In genomic region chr19:58349590-58349989, GRCh38 we compare ENCODE assay signal across 17 cellular contexts. TPM values are rescaled to one million over a fixed set of nuclear protein-coding genes. Genes with fewer than 3 reads are reported as not detected.
DNase-seq lines count a peak whose midpoint lies in the region; ATAC-seq and TF ChIP-seq lines count a peak whose summit lies in the region.
"Had no signal": no experiment of that assay in that cellular context is flagged by ENCODE, and none has a peak within 500 bp of the region (broad histone marks: within the 10 kb centered on the region; RNA-seq: fewer than 3 reads in every experiment).

No MANE protein-coding gene starts in this region.

- peaks cover 18 to 50% (median 40%) of the 10 kb centered on the region in 11 experiments; a peak in 20 of 22 replicates for H4K20me1 ChIP-seq in BLaER1 treated with 17β-estradiol and CSF1 and Interleukin-3, amounts not matched to agents 10 nM and 100 nM
- no peaks in the 10 kb centered on the region for H4K20me1 ChIP-seq in DOHH2 (ENCODE audit: control insufficient read depth, insufficient read depth, low read depth, low read length)

- H3K9me2 ChIP-seq in DOHH2 (replicated peaks; ENCODE audit: control insufficient read depth, low read length), result no peaks in the 10 kb centered on the region

- no peaks in the 10 kb centered on the region for H3K9me3 ChIP-seq in BLaER1 treated with 17β-estradiol and CSF1 and Interleukin-3, amounts not matched to agents 10 nM and 100 nM (replicated peaks in 1 of 11)
- no peaks in the 10 kb centered on the region for H3K9me3 ChIP-seq in DOHH2 (ENCODE audit: control insufficient read depth, insufficient read depth, low read length)
- H3K9me3 ChIP-seq: ovary, SJSA1, tibial nerve had no signal

- peaks cover 46 to 70% (median 61%) of the 10 kb centered on the region in 10 experiments for H3K4me1 ChIP-seq in BLaER1 treated with 17β-estradiol and CSF1 and Interleukin-3, amounts not matched to agents 10 nM and 100 nM
- H3K4me1 ChIP-seq in DOHH2 (ENCODE audit: control insufficient read depth, low read length), result peaks cover 27% of the 10 kb centered on the region

- ATAC-seq in naive B cell (ENCODE audit: low read depth in 2 of 2), result no peak

- H3K27me3 ChIP-seq in BLaER1 treated with 17β-estradiol and CSF1 and Interleukin-3, amounts not matched to agents 10 nM and 100 nM, result peaks cover 0 to 5% (median 0%) of the 10 kb centered on the region in 11 experiments; a peak in 5 of 22 replicates
- no peaks in the 10 kb centered on the region for H3K27me3 ChIP-seq in DOHH2 (ENCODE audit: control insufficient read depth, low read length)
- H3K27me3 ChIP-seq: ovary, SJSA1 had no signal

- 0 out of 2 replicates have a peak, but pooled peaks cover 2% of the 10 kb centered on the region for H3F3A ChIP-seq in DOHH2 (ENCODE audit: control insufficient read depth, insufficient read depth)

- H3K4me3 Mint-ChIP-seq in activated T-helper 1 cell treated with anti-CD3 and anti-CD28 coated beads, Interleukin-12 subunit alpha, Interleukin-12 subunit beta, Interleukin-2, Interleukin-4 antibody, amounts not matched to agents 30 ng/mL and 10 ng/mL and 1 ng/mL, durations not matched to agents 14 hours and 24 hours and 36 hours, result peak overlapping the region; percentile 12
- H3K4me3 Mint-ChIP-seq in naive B cell (peak overlapping the region; percentile 58 to 95 (median 72)), chondrocyte (ENCODE audit: unreplicated experiment) (no peak overlapping the region)
- H3K4me3 Mint-ChIP-seq in activated naive CD4-positive, alpha-beta T cell treated with anti-CD3 and anti-CD28 coated beads, Interleukin-2, amount 10 ng/mL, durations not matched to agents 7 days and 5 days, result no peak overlapping the region

- no peaks in the 10 kb centered on the region for H3K27me3 Mint-ChIP-seq in activated T-helper 1 cell treated with anti-CD3 and anti-CD28 coated beads, Interleukin-12 subunit alpha, Interleukin-12 subunit beta, Interleukin-2, Interleukin-4 antibody, amounts not matched to agents 30 ng/mL and 10 ng/mL and 1 ng/mL, durations not matched to agents 14 hours and 24 hours and 36 hours (ENCODE audit: insufficient read depth)
- H3K27me3 Mint-ChIP-seq in naive B cell, result no peaks in the 10 kb centered on the region
- H3K27me3 Mint-ChIP-seq in activated naive CD4-positive, alpha-beta T cell treated with anti-CD3 and anti-CD28 coated beads, Interleukin-2, amount 10 ng/mL, durations not matched to agents 7 days and 5 days, result peaks cover 42% of the 10 kb centered on the region
- no peaks in the 10 kb centered on the region for H3K27me3 Mint-ChIP-seq in chondrocyte (ENCODE audit: low read depth)

- peak overlapping the region; percentile 47 to 88 (median 75) for H3K4me3 ChIP-seq in BLaER1 treated with 17β-estradiol and CSF1 and Interleukin-3, amounts not matched to agents 10 nM and 100 nM
- H3K4me3 ChIP-seq in DOHH2 (ENCODE audit: low read length), result no peak overlapping the region
- H3K4me3 ChIP-seq: ovary, SJSA1, skin epidermis, tibial nerve had no signal

- peak overlapping the region; percentile 86 to 99 (median 96) for H3K4me2 ChIP-seq in BLaER1 treated with 17β-estradiol and CSF1 and Interleukin-3, amounts not matched to agents 10 nM and 100 nM
- peak overlapping the region; percentile 67; the same call in 1 of the 2 replicates for H3K4me2 ChIP-seq in DOHH2 (ENCODE audit: low read length)

- no peak for DNase-seq in activated T-helper 1 cell treated with anti-CD3 and anti-CD28 coated beads, Interleukin-12 subunit alpha, Interleukin-12 subunit beta, Interleukin-2, Interleukin-4 antibody, amounts not matched to agents 30 ng/mL and 10 ng/mL and 1 ng/mL, durations not matched to agents 14 hours and 24 hours and 36 hours (ENCODE audit: low spot score)
- DNase-seq in naive B cell (no peak), NCI-H187 treated with DMSO at 0.1 percent for 48 hours (lab: John Stamatoyannopoulos, UW) (no peak), chondrocyte (ENCODE audit: low spot score) (no peak)
- DNase-seq in activated naive CD4-positive, alpha-beta T cell treated with anti-CD3 and anti-CD28 coated beads, Interleukin-2, amount 10 ng/mL, durations not matched to agents 7 days and 5 days, result no peak
- DNase-seq: activated CD4-positive, alpha-beta T cell treated with anti-CD3 and anti-CD28 coated beads, Interleukin-2, amount 50 U/mL, for 1 hour; activated effector memory CD4-positive, alpha-beta T cell treated with Interleukin-2 at 50 U/mL for 16 hours; anterior cingulate cortex; DMS 273 treated with DMSO at 0.1 percent for 48 hours; midbrain; NCI-H526 treated with DMSO at 0.1 percent for 48 hours; ovary had no signal

- peaks cover 10% of the 10 kb centered on the region for H3K36me3 Mint-ChIP-seq in activated T-helper 1 cell treated with anti-CD3 and anti-CD28 coated beads, Interleukin-12 subunit alpha, Interleukin-12 subunit beta, Interleukin-2, Interleukin-4 antibody, amounts not matched to agents 30 ng/mL and 10 ng/mL and 1 ng/mL, durations not matched to agents 14 hours and 24 hours and 36 hours (ENCODE audit: low read depth)
- peaks cover 0 to 8% of the 10 kb centered on the region in 2 donors for H3K36me3 Mint-ChIP-seq in naive B cell
- peaks cover 8% of the 10 kb centered on the region for H3K36me3 Mint-ChIP-seq in activated naive CD4-positive, alpha-beta T cell treated with anti-CD3 and anti-CD28 coated beads, Interleukin-2, amount 10 ng/mL, durations not matched to agents 7 days and 5 days
- peaks cover 12% of the 10 kb centered on the region for H3K36me3 Mint-ChIP-seq in chondrocyte (ENCODE audit: low read depth)

- intact Hi-C loops in activated T-helper 1 cell treated with anti-CD3 and anti-CD28 coated beads, Interleukin-12 subunit alpha, Interleukin-12 subunit beta, Interleukin-2, Interleukin-4 antibody, amounts not matched to agents 30 ng/mL and 10 ng/mL and 1 ng/mL, durations not matched to agents 14 hours and 24 hours and 36 hours (cut with micrococcal nuclease), result loop anchor here (5.0 kb wide), 1 partner anchor 72 kb away; the partner anchor contains the start of gene ZNF8

- H3K4me1 Mint-ChIP-seq in activated T-helper 1 cell treated with anti-CD3 and anti-CD28 coated beads, Interleukin-12 subunit alpha, Interleukin-12 subunit beta, Interleukin-2, Interleukin-4 antibody, amounts not matched to agents 30 ng/mL and 10 ng/mL and 1 ng/mL, durations not matched to agents 14 hours and 24 hours and 36 hours (ENCODE audit: low read depth), result peaks cover 29% of the 10 kb centered on the region
- H3K4me1 Mint-ChIP-seq in naive B cell, result peaks cover 20 to 47% (median 33%) of the 10 kb centered on the region in 3 donors
- peaks cover 33% of the 10 kb centered on the region for H3K4me1 Mint-ChIP-seq in activated naive CD4-positive, alpha-beta T cell treated with anti-CD3 and anti-CD28 coated beads, Interleukin-2, amount 10 ng/mL, durations not matched to agents 7 days and 5 days
- peaks cover 38% of the 10 kb centered on the region for H3K4me1 Mint-ChIP-seq in chondrocyte (ENCODE audit: low read depth)

- peaks cover 32% of the 10 kb centered on the region for H3K79me2 ChIP-seq in DOHH2 (ENCODE audit: control insufficient read depth, low read length)

- H3K9me3 Mint-ChIP-seq in activated T-helper 1 cell treated with anti-CD3 and anti-CD28 coated beads, Interleukin-12 subunit alpha, Interleukin-12 subunit beta, Interleukin-2, Interleukin-4 antibody, amounts not matched to agents 30 ng/mL and 10 ng/mL and 1 ng/mL, durations not matched to agents 14 hours and 24 hours and 36 hours, result no peaks in the 10 kb centered on the region
- H3K9me3 Mint-ChIP-seq in naive B cell, result no peaks in the 10 kb centered on the region
- no peaks in the 10 kb centered on the region for H3K9me3 Mint-ChIP-seq in activated naive CD4-positive, alpha-beta T cell treated with anti-CD3 and anti-CD28 coated beads, Interleukin-2, amount 10 ng/mL, durations not matched to agents 7 days and 5 days
- no peaks in the 10 kb centered on the region for H3K9me3 Mint-ChIP-seq in chondrocyte (ENCODE audit: low read depth)

- H3K9ac ChIP-seq in BLaER1 treated with 17β-estradiol and CSF1 and Interleukin-3, amounts not matched to agents 10 nM and 100 nM, result peak overlapping the region; percentile 65 to 91 (median 85); a peak in 21 of 22 replicates

- H3K27ac Mint-ChIP-seq in activated T-helper 1 cell treated with anti-CD3 and anti-CD28 coated beads, Interleukin-12 subunit alpha, Interleukin-12 subunit beta, Interleukin-2, Interleukin-4 antibody, amounts not matched to agents 30 ng/mL and 10 ng/mL and 1 ng/mL, durations not matched to agents 14 hours and 24 hours and 36 hours, result peak overlapping the region; percentile 47
- H3K27ac Mint-ChIP-seq in naive B cell (peak overlapping the region in 4 of 6 donors; percentile 36 to 96 (median 86)), chondrocyte (ENCODE audit: unreplicated experiment) (no peak overlapping the region)
- no peak overlapping the region for H3K27ac Mint-ChIP-seq in activated naive CD4-positive, alpha-beta T cell treated with anti-CD3 and anti-CD28 coated beads, Interleukin-2, amount 10 ng/mL, durations not matched to agents 7 days and 5 days

- CTCF ChIA-PET in activated naive CD4-positive, alpha-beta T cell treated with anti-CD3 and anti-CD28 coated beads, Interleukin-2, amount 10 ng/mL, durations not matched to agents 7 days and 5 days (lab: Charles Lee), result no interaction called here

- TF ChIP-seq CTCF in DOHH2 (IDR thresholded peaks at IDR 0.05; ENCODE audit: low read depth, low read length, poor library complexity, severe bottlenecking) (no peak), chondrocyte (IDR thresholded peaks at IDR 0.05) (no peak)

- H3K36me3 ChIP-seq in BLaER1 treated with 17β-estradiol and CSF1 and Interleukin-3, amounts not matched to agents 10 nM and 100 nM, result peaks cover 0 to 51% (median 29%) of the 10 kb centered on the region in 11 experiments; a peak in 19 of 22 replicates
- peaks cover 13% of the 10 kb centered on the region for H3K36me3 ChIP-seq in DOHH2 (ENCODE audit: control insufficient read depth, low read length)
- H3K36me3 ChIP-seq: ovary had no signal

- H3K27ac ChIP-seq in BLaER1 treated with 17β-estradiol and CSF1 and Interleukin-3, amounts not matched to agents 10 nM and 100 nM, result peak overlapping the region in 10 of 11 experiments; percentile 27 to 98 (median 83); a peak in 19 of 22 replicates
- no peak overlapping the region for H3K27ac ChIP-seq in DOHH2 (ENCODE audit: low read depth, low read length)
- H3K27ac ChIP-seq: ovary, SJSA1, skin epidermis, tibial nerve had no signal

RNA-seq across cellular contexts. Expression of gene A1BG, which starts 3.7 kb away (rescaled TPM):
- 7.1 and 7.7 TPM in 2 replicates for total RNA-seq in activated T-helper 1 cell treated with anti-CD3 and anti-CD28 coated beads, Interleukin-12 subunit alpha, Interleukin-12 subunit beta, Interleukin-2, Interleukin-4 antibody, amounts not matched to agents 30 ng/mL and 10 ng/mL and 1 ng/mL, durations not matched to agents 14 hours and 24 hours and 36 hours
- 10 to 100 TPM; 30.6 to 68.3 (median 50.9) TPM for polyA plus RNA-seq in naive B cell (ENCODE audit: low read depth in 6 of 6)
- total RNA-seq in chondrocyte, result 49.7 to 53.8 TPM (median 50.2 TPM) in 3 replicates

RNA-seq across cellular contexts. Expression of gene ZNF497, which starts 13.0 kb away (rescaled TPM):
- total RNA-seq in activated T-helper 1 cell treated with anti-CD3 and anti-CD28 coated beads, Interleukin-12 subunit alpha, Interleukin-12 subunit beta, Interleukin-2, Interleukin-4 antibody, amounts not matched to agents 30 ng/mL and 10 ng/mL and 1 ng/mL, durations not matched to agents 14 hours and 24 hours and 36 hours, result 0.76 and 0.93 TPM in 2 replicates
- 1 to 10 TPM in 3 of 6 donors, under 1 TPM in 3; 0.23 to 2.3 (median 1.5) TPM for polyA plus RNA-seq in naive B cell (ENCODE audit: low read depth in 6 of 6)
- total RNA-seq in chondrocyte, result 0.65 to 0.69 TPM (median 0.68 TPM) in 3 replicates

RNA-seq across cellular contexts. Expression of gene ZSCAN22, which starts 22.8 kb away (rescaled TPM):
- total RNA-seq in activated T-helper 1 cell treated with anti-CD3 and anti-CD28 coated beads, Interleukin-12 subunit alpha, Interleukin-12 subunit beta, Interleukin-2, Interleukin-4 antibody, amounts not matched to agents 30 ng/mL and 10 ng/mL and 1 ng/mL, durations not matched to agents 14 hours and 24 hours and 36 hours, result 4.7 and 4.8 TPM in 2 replicates
- 1 to 10 TPM in 5 of 6 donors, not detected in 1; 1.5 to 5.2 (median 2.1) TPM for polyA plus RNA-seq in naive B cell (ENCODE audit: low read depth in 6 of 6)
- 2.8 to 3.2 TPM (median 3.0 TPM) in 3 replicates for total RNA-seq in chondrocyte

RNA-seq across cellular contexts. Expression of gene ZNF837, which starts 31.2 kb away (rescaled TPM):
- 0.86 and 1.4 TPM in 2 replicates for total RNA-seq in activated T-helper 1 cell treated with anti-CD3 and anti-CD28 coated beads, Interleukin-12 subunit alpha, Interleukin-12 subunit beta, Interleukin-2, Interleukin-4 antibody, amounts not matched to agents 30 ng/mL and 10 ng/mL and 1 ng/mL, durations not matched to agents 14 hours and 24 hours and 36 hours
- 10 to 100 TPM in 2 of 6 donors, 1 to 10 TPM in 4; 7.5 to 13.5 (median 8.5) TPM for polyA plus RNA-seq in naive B cell (ENCODE audit: low read depth in 6 of 6)
- total RNA-seq in chondrocyte, result 2.0 to 3.5 TPM (median 2.5 TPM) in 3 replicates

RNA-seq across cellular contexts. Expression of gene RPS5, which starts 37.5 kb away (rescaled TPM):
- 1,157 and 1,161 TPM in 2 replicates for total RNA-seq in activated T-helper 1 cell treated with anti-CD3 and anti-CD28 coated beads, Interleukin-12 subunit alpha, Interleukin-12 subunit beta, Interleukin-2, Interleukin-4 antibody, amounts not matched to agents 30 ng/mL and 10 ng/mL and 1 ng/mL, durations not matched to agents 14 hours and 24 hours and 36 hours
- 1,000 to 10,000 TPM; 1,545 to 2,332 (median 1,783) TPM for polyA plus RNA-seq in naive B cell (ENCODE audit: low read depth in 6 of 6)
- 624 to 792 TPM (median 634 TPM) in 3 replicates for total RNA-seq in chondrocyte

Comparison
In these comparisons a context has a peak if more than half of its experiments do, and no peak if none do; other contexts are left out.
1. H3K27ac Mint-ChIP-seq: peak in activated T-helper 1 cell treated with anti-CD3 and anti-CD28 coated beads, Interleukin-12 subunit alpha, Interleukin-12 subunit beta, Interleukin-2, Interleukin-4 antibody, amounts not matched to agents 30 ng/mL and 10 ng/mL and 1 ng/mL, durations not matched to agents 14 hours and 24 hours and 36 hours (single experiment) and naive B cell (4 of 6); none in activated naive CD4-positive, alpha-beta T cell treated with anti-CD3 and anti-CD28 coated beads, Interleukin-2, amount 10 ng/mL, durations not matched to agents 7 days and 5 days (single experiment) and chondrocyte (single experiment).
2. H3K4me3 Mint-ChIP-seq: peak in activated T-helper 1 cell treated with anti-CD3 and anti-CD28 coated beads, Interleukin-12 subunit alpha, Interleukin-12 subunit beta, Interleukin-2, Interleukin-4 antibody, amounts not matched to agents 30 ng/mL and 10 ng/mL and 1 ng/mL, durations not matched to agents 14 hours and 24 hours and 36 hours (single experiment) and naive B cell (8 of 8); none in activated naive CD4-positive, alpha-beta T cell treated with anti-CD3 and anti-CD28 coated beads, Interleukin-2, amount 10 ng/mL, durations not matched to agents 7 days and 5 days (single experiment) and chondrocyte (single experiment).